In genomic region chr12:128829870-128830504, GRCh38 we compare ENCODE assay signal across 8 cellular contexts. TPM values are rescaled to one million over a fixed set of nuclear protein-coding genes. Genes with fewer than 3 reads are reported as not detected.
A peak's percentile ranks its signal among the peaks of the same experiment; 100 is the strongest.
DNase-seq lines count a peak whose midpoint lies in the region; ATAC-seq and TF ChIP-seq lines count a peak whose summit lies in the region.

No MANE protein-coding gene starts in this region.

- ATAC-seq in activated CD4-positive, CD25-positive, alpha-beta regulatory T cell treated with anti-CD3 and anti-CD28 coated beads, Interleukin-2, amount 50 U/mL, for 24 hours = peak; percentile 78 to 81
- peak; percentile 97 for ATAC-seq in HG02798 (IDR thresholded peaks at IDR 0.05; ENCODE audit: poor library complexity, unreplicated experiment)

- H3K4me3 ChIP-seq in GM23248 (no peak overlapping the region), vagina (no peak overlapping the region)

- H3K4me1 ChIP-seq in GM23248 (ENCODE audit: insufficient read depth) = peaks cover under 1% of the 10 kb centered on the region; the same call in 1 of the 2 replicates
- no peaks in the 10 kb centered on the region for H3K4me1 ChIP-seq in vagina

- WGBS in GM23248 (ENCODE audit: low coverage in 1 of 2, low lambda C conversion rate in 2 of 2, missing lambda C conversion rate in 2 of 2), 2 experiments = 33 to 37% methylated on average over 8 of the region's 8 CpGs

- TF ChIP-seq CTCF in vagina (IDR thresholded peaks at IDR 0.05) = no peak

- H4K20me1 ChIP-seq in GM23248 (ENCODE audit: insufficient read depth) = no peaks in the 10 kb centered on the region

- no peak for DNase-seq in activated CD4-positive, CD25-positive, alpha-beta regulatory T cell (lab: John Stamatoyannopoulos, UW)
- DNase-seq in NOMO-1 treated with DMSO at 0.1 percent for 48 hours (lab: John Stamatoyannopoulos, UW; ENCODE audit: unreplicated experiment) (peak; percentile 98), left kidney (ENCODE audit: low read depth, low spot score) (peak; percentile 55), GM23248 (no peak), foreskin melanocyte (no peak), vagina (ENCODE audit: extremely low spot score in 2 of 2) (no peak)

- intact Hi-C loops in vagina (cut with DNase I) = no loop called here

- no peaks in the 10 kb centered on the region for H3K9me3 ChIP-seq in GM23248 (ENCODE audit: low read depth)
- no peaks in the 10 kb centered on the region for H3K9me3 ChIP-seq in vagina

- no peak overlapping the region for H3K9ac ChIP-seq in GM23248

- H3K9me2 ChIP-seq in GM23248 (ENCODE audit: insufficient read depth) = no peaks in the 10 kb centered on the region

- in situ Hi-C loops in GM23248 (cut with MboI) = no loop called here

- H3K79me2 ChIP-seq in GM23248 (ENCODE audit: insufficient read depth) = no peaks in the 10 kb centered on the region

- H3K27me3 ChIP-seq in GM23248 (replicated peaks; ENCODE audit: insufficient read depth) (no peaks in the 10 kb centered on the region), vagina (no peaks in the 10 kb centered on the region)

- H3K36me3 ChIP-seq in GM23248 (ENCODE audit: low read depth) = no peaks in the 10 kb centered on the region
- no peaks in the 10 kb centered on the region for H3K36me3 ChIP-seq in vagina

- no peak overlapping the region for H2AFZ ChIP-seq in GM23248

- TF ChIP-seq POLR2A in vagina (IDR thresholded peaks at IDR 0.05) = no peak

- no peaks in the 10 kb centered on the region for H3F3A ChIP-seq in GM23248 (ENCODE audit: insufficient read depth)

- H3K4me2 ChIP-seq in GM23248 (ENCODE audit: unreplicated experiment) = no peak overlapping the region

- H3K27ac ChIP-seq in GM23248 (no peak overlapping the region), vagina (no peak overlapping the region)

RNA-seq across cellular contexts. Expression of gene SLC15A4, which starts 6.2 kb away (rescaled TPM):
- total RNA-seq in GM23248 (2014; rRNA removed; shearing (Covaris generic)) = 50.3 and 69.4 TPM in 2 replicates
- 5.5 and 5.7 TPM in 2 replicates for polyA plus RNA-seq in GM23248 (2016; fragmentation: Nextera tagmentation; extraction: Ambion mirVana)
- 36.1 TPM for total RNA-seq in vagina

RNA-seq across cellular contexts. Expression of gene GLT1D1, which starts 23.3 kb away (rescaled TPM):
- total RNA-seq in GM23248 (2014; rRNA removed; shearing (Covaris generic)) = not detected in 2 replicates
- not detected in 2 replicates for polyA plus RNA-seq in GM23248 (2016; fragmentation: Nextera tagmentation; extraction: Ambion mirVana)
- 0.74 TPM for total RNA-seq in vagina

Comparison
In these comparisons a context has a peak if more than half of its experiments do, and no peak if none do; other contexts are left out.
1. DNase-seq: peak in NOMO-1 treated with DMSO at 0.1 percent for 48 hours (single experiment) and left kidney (single experiment); none in activated CD4-positive, CD25-positive, alpha-beta regulatory T cell (0 of 4), GM23248 (single experiment), foreskin melanocyte (single experiment) and vagina (0 of 2).